ENCODE assay signal across 24 cellular contexts in the genomic region with DNA sequence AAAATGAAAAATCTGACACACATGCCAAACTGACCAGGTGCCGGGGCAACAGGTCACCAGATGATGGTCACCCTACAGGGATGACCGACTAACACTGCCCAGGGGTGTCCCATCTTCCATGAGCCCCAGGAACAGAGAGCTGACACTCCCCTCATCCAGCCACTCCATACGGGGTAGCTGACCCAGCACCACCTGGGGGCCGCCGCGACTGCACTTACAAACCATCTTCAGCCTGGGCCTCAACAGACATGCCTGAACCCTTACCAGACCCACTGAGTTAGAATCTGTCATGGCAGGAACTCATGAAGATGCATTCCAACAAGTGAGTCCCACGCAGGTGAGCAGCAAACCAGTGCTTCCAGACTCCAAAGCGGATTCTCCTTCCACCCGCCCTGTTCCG. TPM values are rescaled to one million over a fixed set of nuclear protein-coding genes. Genes with fewer than 3 reads are reported as not detected.
"Had no signal": no experiment of that assay in that cellular context is flagged by ENCODE, and none has a peak within 500 bp of the region (broad histone marks: within the 10 kb centered on the region; RNA-seq: fewer than 3 reads in every experiment).

No MANE protein-coding gene starts in this region.

- DNase-seq: IMR-90, Karpas-422, KG1, MG63, NCI-H1092, NCI-H1105 treated with DMSO at 0.1 percent for 48 hours, NCI-H1417 treated with DMSO at 0.1 percent for 48 hours, NCI-H146, NCI-H187, NCI-H2029, NCI-H2081 treated with DMSO at 0.1 percent for 48 hours, NCI-H2171, NCI-H226, NCI-H446, NCI-H510A, NCI-H524 treated with DMSO at 0.1 percent for 48 hours, NCI-H69, NCI-H774, Right ventricle myocardium superior, RPMI8226, SIG-M5 had no signal

- H3K4me1 ChIP-seq: SJSA1 had no signal

- H3K27me3 ChIP-seq: MG63, SJSA1 had no signal

- H3K9me3 ChIP-seq: MG63 had no signal

- H3K27ac ChIP-seq: SJSA1, SK-N-MC had no signal

- H3K36me3 ChIP-seq: MG63, SJSA1 had no signal

- H3K4me3 ChIP-seq: MG63, SJSA1, SK-N-MC had no signal

RNA-seq across cellular contexts. Expression of a gene that starts 31.6 kb away (rescaled TPM):
- total RNA-seq: HepG2, SJSA1 had no signal
- polyA plus RNA-seq: HepG2 had no signal
